In the genomic region with DNA sequence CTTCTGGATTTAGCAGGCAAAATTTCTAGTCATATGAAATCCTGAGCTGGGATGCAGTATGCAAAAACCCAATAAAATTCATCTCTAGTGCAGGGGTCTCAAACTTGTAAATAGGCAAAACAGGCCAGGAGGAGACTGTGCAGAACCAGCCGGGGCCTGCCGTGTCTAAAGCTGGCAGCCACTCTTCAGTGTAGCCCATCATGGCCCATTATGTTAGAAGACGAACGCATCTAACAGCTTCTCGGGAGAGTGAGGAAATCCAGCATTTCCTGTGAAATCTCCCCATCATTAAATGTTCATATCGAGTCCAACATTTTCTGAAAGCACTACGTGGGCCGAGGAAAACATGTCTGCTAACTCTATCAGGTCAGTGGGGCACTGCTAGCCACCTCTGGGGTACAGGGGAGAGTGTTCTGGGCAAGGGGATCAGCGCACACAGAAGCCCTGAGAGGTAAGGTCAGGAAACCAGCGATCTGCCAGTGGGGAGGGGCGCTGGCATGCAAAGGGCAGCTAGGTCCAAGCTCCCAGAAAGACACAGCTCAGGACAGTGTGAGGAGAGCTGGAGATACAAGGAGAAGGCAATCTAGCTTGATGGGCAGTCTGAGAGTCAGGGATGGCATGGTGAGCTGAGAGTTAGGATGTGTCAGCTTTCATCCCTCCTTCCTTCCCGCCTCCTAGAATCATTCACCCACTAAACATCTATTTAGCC, we compare ENCODE assay signal across 10 cellular contexts.
A peak's percentile ranks its signal among the peaks of the same experiment; 100 is the strongest.
DNase-seq lines count a peak whose midpoint lies in the region; ATAC-seq, FAIRE-seq and TF ChIP-seq lines count a peak whose summit lies in the region.
"Had no signal": no experiment of that assay in that cellular context is flagged by ENCODE, and none has a peak within 500 bp of the region (broad histone marks: within the 10 kb centered on the region; RNA-seq: fewer than 3 reads in every experiment).

No MANE protein-coding gene starts in this region.

- no peak for ATAC-seq in activated naive CD8-positive, alpha-beta T cell treated with anti-CD3 and anti-CD28 coated beads, Interleukin-2, amount 50 U/mL, for 24 hours
- ATAC-seq in natural killer cell (no peak), upper lobe of right lung (no peak), HG03571 (IDR thresholded peaks at IDR 0.05; ENCODE audit: unreplicated experiment) (no peak), HG03095 (IDR thresholded peaks at IDR 0.05; ENCODE audit: unreplicated experiment) (no peak), HG03457 (IDR thresholded peaks at IDR 0.05; ENCODE audit: unreplicated experiment) (no peak)

- H3K4me1 ChIP-seq in upper lobe of right lung = peaks cover 55% of the 10 kb centered on the region

- no peak for DNase-seq in activated naive CD8-positive, alpha-beta T cell treated with anti-CD3 and anti-CD28 coated beads, Interleukin-2, amount 50 U/mL, for 24 hours
- no peak for DNase-seq in activated naive CD8-positive, alpha-beta T cell treated with anti-CD3 and anti-CD28 coated beads for 36 hours
- no peak for DNase-seq in bronchial epithelial cell (ENCODE audit: low read depth)
- DNase-seq in natural killer cell = no peak
- no peak for DNase-seq in upper lobe of right lung
- DNase-seq: MG63 had no signal

- H3K27me3 ChIP-seq in bronchial epithelial cell (ENCODE audit: control insufficient read depth, insufficient read depth, low read length) (peaks cover 2% of the 10 kb centered on the region), upper lobe of right lung (no peaks in the 10 kb centered on the region)
- H3K27me3 ChIP-seq: MG63 had no signal

- no peak overlapping the region for H3K4me3 ChIP-seq in bronchial epithelial cell (ENCODE audit: low read depth, low read length)
- H3K4me3 ChIP-seq in upper lobe of right lung = no peak overlapping the region
- H3K4me3 ChIP-seq: MG63 had no signal

- H3K36me3 ChIP-seq in bronchial epithelial cell (ENCODE audit: control insufficient read depth, insufficient read depth, low read length) = no peaks in the 10 kb centered on the region
- H3K36me3 ChIP-seq in upper lobe of right lung = peaks cover 6% of the 10 kb centered on the region
- H3K36me3 ChIP-seq: MG63 had no signal

- no peak for TF ChIP-seq CTCF in bronchial epithelial cell (IDR thresholded peaks at IDR 0.05; ENCODE audit: insufficient read depth, low read length, severe bottlenecking)
- no peak for TF ChIP-seq CTCF in natural killer cell (IDR thresholded peaks at IDR 0.05)
- TF ChIP-seq CTCF in upper lobe of right lung (IDR thresholded peaks at IDR 0.05) = no peak

- no peaks in the 10 kb centered on the region for H3K27me3 Mint-ChIP-seq in activated naive CD8-positive, alpha-beta T cell treated with anti-CD3 and anti-CD28 coated beads, Interleukin-2, amount 50 U/mL, for 24 hours
- H3K27me3 Mint-ChIP-seq in activated naive CD8-positive, alpha-beta T cell treated with anti-CD3 and anti-CD28 coated beads for 36 hours = no peaks in the 10 kb centered on the region
- H3K27me3 Mint-ChIP-seq in natural killer cell (ENCODE audit: low read depth in 2 of 2) = no peaks in the 10 kb centered on the region

- no peaks in the 10 kb centered on the region for H3K4me1 Mint-ChIP-seq in activated naive CD8-positive, alpha-beta T cell treated with anti-CD3 and anti-CD28 coated beads, Interleukin-2, amount 50 U/mL, for 24 hours
- no peaks in the 10 kb centered on the region for H3K4me1 Mint-ChIP-seq in activated naive CD8-positive, alpha-beta T cell treated with anti-CD3 and anti-CD28 coated beads for 36 hours
- H3K4me1 Mint-ChIP-seq in natural killer cell = peaks cover 29 to 59% of the 10 kb centered on the region in 2 donors

- no peaks in the 10 kb centered on the region for H3K9me3 ChIP-seq in upper lobe of right lung
- H3K9me3 ChIP-seq: MG63 had no signal

- H3K27ac Mint-ChIP-seq in activated naive CD8-positive, alpha-beta T cell treated with anti-CD3 and anti-CD28 coated beads, Interleukin-2, amount 50 U/mL, for 24 hours = peak overlapping the region; percentile 12
- no peak overlapping the region for H3K27ac Mint-ChIP-seq in activated naive CD8-positive, alpha-beta T cell treated with anti-CD3 and anti-CD28 coated beads for 36 hours
- H3K27ac Mint-ChIP-seq in natural killer cell = no peak overlapping the region
- H3K27ac Mint-ChIP-seq: activated T-helper 2 cell treated with anti-CD3 and anti-CD28 coated beads, Interferon-gamma antibody, Interleukin-2, Interleukin-4, amounts not matched to agents 10 μg/mL and 5 μg/mL and 100 μg/mL, durations not matched to agents 14 hours and 24 hours and 36 hours had no signal

- peak; percentile 28 for FAIRE-seq in bronchial epithelial cell (lab: Jason Lieb, UNC)

- intact Hi-C loops in natural killer cell (cut with micrococcal nuclease) = loop anchor here (10.0 kb wide), 1 partner anchor 141 kb away; a partner anchor contains a TSS
- intact Hi-C loops in upper lobe of right lung (cut with DNase I) = no loop called here

- peaks cover 24% of the 10 kb centered on the region for H3K36me3 Mint-ChIP-seq in activated naive CD8-positive, alpha-beta T cell treated with anti-CD3 and anti-CD28 coated beads, Interleukin-2, amount 50 U/mL, for 24 hours (ENCODE audit: low read depth)
- H3K36me3 Mint-ChIP-seq in activated naive CD8-positive, alpha-beta T cell treated with anti-CD3 and anti-CD28 coated beads for 36 hours = peaks cover 3% of the 10 kb centered on the region
- peaks cover 21% of the 10 kb centered on the region for H3K36me3 Mint-ChIP-seq in natural killer cell

- H3K9me3 Mint-ChIP-seq in activated naive CD8-positive, alpha-beta T cell treated with anti-CD3 and anti-CD28 coated beads, Interleukin-2, amount 50 U/mL, for 24 hours = no peaks in the 10 kb centered on the region
- H3K9me3 Mint-ChIP-seq in activated naive CD8-positive, alpha-beta T cell treated with anti-CD3 and anti-CD28 coated beads for 36 hours = no peaks in the 10 kb centered on the region
- H3K9me3 Mint-ChIP-seq in natural killer cell = no peaks in the 10 kb centered on the region
- H3K9me3 Mint-ChIP-seq: activated T-helper 2 cell treated with anti-CD3 and anti-CD28 coated beads, Interferon-gamma antibody, Interleukin-2, Interleukin-4, amounts not matched to agents 10 μg/mL and 5 μg/mL and 100 μg/mL, durations not matched to agents 14 hours and 24 hours and 36 hours had no signal

- no peak overlapping the region for H3K4me3 Mint-ChIP-seq in activated naive CD8-positive, alpha-beta T cell treated with anti-CD3 and anti-CD28 coated beads, Interleukin-2, amount 50 U/mL, for 24 hours
- H3K4me3 Mint-ChIP-seq in activated naive CD8-positive, alpha-beta T cell treated with anti-CD3 and anti-CD28 coated beads for 36 hours = no peak overlapping the region
- H3K4me3 Mint-ChIP-seq in natural killer cell = peak overlapping the region; percentile 47

- H3K27ac ChIP-seq in upper lobe of right lung = peak overlapping the region; percentile 44
